18 cellular contexts compared by ENCODE assay signal in genomic region chr7:45983720-45984032, GRCh38.
A peak's percentile ranks its signal among the peaks of the same experiment; 100 is the strongest.
DNase-seq lines count a peak whose midpoint lies in the region; ATAC-seq, FAIRE-seq and TF ChIP-seq lines count a peak whose summit lies in the region.
"Had no signal": no experiment of that assay in that cellular context is flagged by ENCODE, and none has a peak within 500 bp of the region (broad histone marks: within the 10 kb centered on the region; RNA-seq: fewer than 3 reads in every experiment).

No MANE protein-coding gene starts in this region.

- H3K4me3 Mint-ChIP-seq in chondrocyte (ENCODE audit: unreplicated experiment) = no peak overlapping the region

- no peaks in the 10 kb centered on the region for H3K27me3 ChIP-seq in HepG2 (ENCODE audit: control insufficient read depth in 1 of 2, insufficient read depth in 2 of 2, low read length in 2 of 2)
- H3K27me3 ChIP-seq in skeletal muscle tissue (ENCODE audit: control insufficient read depth in 3 of 3, insufficient read depth in 3 of 3, low read length in 3 of 3) = no peaks in the 10 kb centered on the region

- H3K27ac Mint-ChIP-seq in chondrocyte (ENCODE audit: unreplicated experiment) = peak overlapping the region; percentile 80

- no peaks in the 10 kb centered on the region for H3K79me2 ChIP-seq in HepG2 (ENCODE audit: insufficient read depth, low read length)

- H3K9me3 ChIP-seq in HepG2 (ENCODE audit: low read length) (peaks cover 4% of the 10 kb centered on the region), skeletal muscle tissue (ENCODE audit: control insufficient read depth in 3 of 3, low read length in 3 of 3) (no peaks in the 10 kb centered on the region)

- TF ChIP-seq EP300 in HepG2 (IDR thresholded peaks at IDR 0.05; ENCODE audit: low read depth in 2 of 2, low read length in 2 of 2) = no peak
- TF ChIP-seq EP300 in HepG2 (CRISPR knock-in tag; IDR thresholded peaks at IDR 0.05; ENCODE audit: borderline replicate concordance) = no peak

- H3K27ac ChIP-seq in HepG2 (ENCODE audit: extremely low read length, insufficient read depth, low read length) (no peak overlapping the region), skeletal muscle tissue (ENCODE audit: low read depth, low read length) (peak overlapping the region; percentile 42)
- H3K27ac ChIP-seq: KMS-11 had no signal

- H3K36me3 ChIP-seq in HepG2 (replicated peaks in 1 of 2; ENCODE audit: control insufficient read depth in 1 of 2, insufficient read depth in 2 of 2, low read length in 2 of 2) = no peaks in the 10 kb centered on the region
- H3K36me3 ChIP-seq in skeletal muscle tissue (ENCODE audit: control insufficient read depth in 3 of 3, insufficient read depth in 3 of 3, low read length in 3 of 3) = no peaks in the 10 kb centered on the region

- H3K4me1 Mint-ChIP-seq in chondrocyte (ENCODE audit: low read depth) = peaks cover 47% of the 10 kb centered on the region

- H3K27me3 Mint-ChIP-seq in chondrocyte (ENCODE audit: low read depth) = no peaks in the 10 kb centered on the region

- H3K36me3 Mint-ChIP-seq in chondrocyte (ENCODE audit: low read depth) = peaks cover 5% of the 10 kb centered on the region

- peaks cover 5% of the 10 kb centered on the region for H3K9me3 Mint-ChIP-seq in chondrocyte (ENCODE audit: low read depth)

- peaks cover 80% of the 10 kb centered on the region for H3K4me1 ChIP-seq in HepG2 (ENCODE audit: insufficient read depth, low read length)
- H3K4me1 ChIP-seq in skeletal muscle tissue (ENCODE audit: control insufficient read depth in 3 of 3, insufficient read depth in 3 of 3, low read length in 3 of 3) = peaks cover 5 to 19% (median 8%) of the 10 kb centered on the region in 3 donors

- FAIRE-seq in HepG2 (lab: Jason Lieb, UNC) = no peak
- FAIRE-seq: GM12892 had no signal

- DNase-seq in GM10248 (ENCODE audit: extremely low spot score) = peak; percentile 5
- DNase-seq in chondrocyte (ENCODE audit: low spot score) = no peak
- DNase-seq in HepG2 (ENCODE audit: low spot score) = no peak
- no peak for DNase-seq in NCI-H526 (lab: John Stamatoyannopoulos, UW)
- no peak for DNase-seq in NCI-H2171 treated with DMSO at 0.1 percent for 48 hours (lab: John Stamatoyannopoulos, UW)
- DNase-seq: C1 segment of cervical spinal cord, DMS 273 treated with DMSO at 0.1 percent for 48 hours, GF-D8, GOT3, NCI-H1048, NCI-H1436 treated with DMSO at 0.1 percent for 48 hours, NCI-H2081 treated with DMSO at 0.1 percent for 48 hours, NCI-H510A treated with DMSO at 0.1 percent for 48 hours had no signal

- in situ Hi-C loops in HepG2 (cut with HindIII; ENCODE audit: extremely low pct_ligation_motif_present, low pct_unique_long_range_greater_than_20kb) = no loop called here

- TF ChIP-seq CTCF in GM10248 (IDR thresholded peaks at IDR 0.05; ENCODE audit: control extremely low read depth, extremely low read depth, low read depth, missing control alignments) (no peak), chondrocyte (IDR thresholded peaks at IDR 0.05) (no peak), HepG2 (CRISPR knock-in tag; IDR thresholded peaks at IDR 0.05) (no peak)

- CTCF ChIA-PET in GM10248 (lab: Yijun Ruan, JAX) = no interaction called here
- CTCF ChIA-PET in HepG2 (lab: Yijun Ruan, JAX; ENCODE audit: low intra/inter-chr PET ratio, low total read pairs) = interaction anchor here (1.0 kb wide), 1 partner anchor 368 kb away, joined by 4 read pairs; no protein-coding TSS in a partner anchor

- H2AFZ ChIP-seq in HepG2 (ENCODE audit: low read length) = no peak overlapping the region

- ATAC-seq in HepG2 (no peak), HG02678 (IDR thresholded peaks at IDR 0.05; ENCODE audit: unreplicated experiment) (no peak)
- ATAC-seq: Panc1 had no signal

- H4K20me1 ChIP-seq in HepG2 (ENCODE audit: insufficient read depth, low read length) = no peaks in the 10 kb centered on the region

- H3K4me3 ChIP-seq in HepG2 (replicated peaks in 1 of 3; ENCODE audit: insufficient read depth in 1 of 3, low read depth in 2 of 3, low read length in 3 of 3) (no peak overlapping the region), skeletal muscle tissue (ENCODE audit: low read length in 3 of 3) (no peak overlapping the region)

- POLR2A ChIA-PET in GM10248 (lab: Yijun Ruan, JAX) = no interaction called here
- POLR2A ChIA-PET in HepG2 (lab: Yijun Ruan, JAX) = interaction anchor here (8.9 kb wide), 1 partner anchor 10 kb away, joined by 70 read pairs; no protein-coding TSS in a partner anchor

- BruUV-seq in HepG2 (replicated peaks; lab: Mats Ljungman, UMichigan) = no TSS peak

- no peak overlapping the region for H3K9ac ChIP-seq in HepG2 (ENCODE audit: insufficient read depth, low read depth, low read length)
- no peak overlapping the region for H3K9ac ChIP-seq in skeletal muscle tissue (ENCODE audit: low read depth in 1 of 3, low read length in 3 of 3)
- H3K9ac ChIP-seq: KMS-11 had no signal

- H3K4me2 ChIP-seq in HepG2 (ENCODE audit: low read depth, low read length) = peak overlapping the region; percentile 29; the same call in 1 of the 2 replicates
- H3K4me2 ChIP-seq: KMS-11 had no signal

- TF ChIP-seq RAD21 in HepG2 (CRISPR knock-in tag; IDR thresholded peaks at IDR 0.05) = no peak

- TF ChIP-seq POLR2A in HepG2 (IDR thresholded peaks at IDR 0.05; ENCODE audit: insufficient read depth in 1 of 2, low read depth in 2 of 2, low read length in 2 of 2) = no peak

- intact Hi-C loops in HepG2 (cut with micrococcal nuclease; ENCODE audit: unreplicated experiment) = no loop called here

- WGBS in HepG2 (ENCODE audit: low lambda C conversion rate) = 25% methylated on average over 2 of the region's 3 CpGs

TF ChIP-seq in HepG2, 621 proteins besides CTCF, POLR2A, EP300 and RAD21:
- TF ChIP-seq HDAC1 (CRISPR knock-in tag; IDR thresholded peaks at IDR 0.05) (no peak), FOXA1 (IDR thresholded peaks at IDR 0.05) (no peak), FOXA1 (CRISPR knock-in tag; IDR thresholded peaks at IDR 0.05) (0 out of 2 replicates have a peak, but pooled peaks have one; percentile 6), LCORL (IDR thresholded peaks at IDR 0.05) (no peak), LCORL (CRISPR knock-in tag; IDR thresholded peaks at IDR 0.05) (0 out of 2 replicates have a peak, but pooled peaks have one; percentile 31)
